ENCODE assay signal across 11 cellular contexts in genomic region chr3:194675081-194675640, GRCh38. TPM values are rescaled to one million over a fixed set of nuclear protein-coding genes. Genes with fewer than 3 reads are reported as not detected.
DNase-seq lines count a peak whose midpoint lies in the region; ATAC-seq, FAIRE-seq and TF ChIP-seq lines count a peak whose summit lies in the region.
"Had no signal": no experiment of that assay in that cellular context is flagged by ENCODE, and none has a peak within 500 bp of the region (broad histone marks: within the 10 kb centered on the region; RNA-seq: fewer than 3 reads in every experiment).

No MANE protein-coding gene starts in this region.

- TF ChIP-seq CTCF in MM.1S (IDR thresholded peaks at IDR 0.05; ENCODE audit: low read length) (no peak), D721Med (IDR thresholded peaks at IDR 0.05; ENCODE audit: insufficient read depth, missing control alignments) (no peak)

- ATAC-seq in esophagus mucosa, result no peak

- H4K20me1 ChIP-seq in GM23248 (ENCODE audit: insufficient read depth) (no peaks in the 10 kb centered on the region), MM.1S (ENCODE audit: insufficient read depth, low read length) (no peaks in the 10 kb centered on the region)

- peaks cover 23% of the 10 kb centered on the region for H3K4me1 ChIP-seq in GM23248 (ENCODE audit: insufficient read depth)
- peaks cover 14% of the 10 kb centered on the region for H3K4me1 ChIP-seq in MM.1S (ENCODE audit: low read length)

- peaks cover 19% of the 10 kb centered on the region for H3K79me2 ChIP-seq in GM23248 (ENCODE audit: insufficient read depth)
- H3K79me2 ChIP-seq in MM.1S (ENCODE audit: low read length), result peaks cover 19% of the 10 kb centered on the region

- FAIRE-seq in D721Med (lab: Jason Lieb, UNC), result no peak

- H3K9me2 ChIP-seq in GM23248 (ENCODE audit: insufficient read depth) (no peaks in the 10 kb centered on the region), MM.1S (replicated peaks; ENCODE audit: insufficient read depth, low read length) (no peaks in the 10 kb centered on the region)

- H3K27me3 ChIP-seq in GM23248 (replicated peaks; ENCODE audit: insufficient read depth), result no peaks in the 10 kb centered on the region
- H3K27me3 ChIP-seq in MM.1S (replicated peaks; ENCODE audit: insufficient read depth, low read length), result no peaks in the 10 kb centered on the region; the same call in 1 of the 2 replicates

- peaks cover 25% of the 10 kb centered on the region for H3F3A ChIP-seq in GM23248 (ENCODE audit: insufficient read depth)
- H3F3A ChIP-seq in MM.1S (ENCODE audit: insufficient read depth, low read length), result no peaks in the 10 kb centered on the region

- peak overlapping the region; percentile 56 for H3K4me3 ChIP-seq in GM23248
- no peak overlapping the region for H3K4me3 ChIP-seq in MM.1S (ENCODE audit: low read length)

- peak overlapping the region; percentile 58 for H3K9ac ChIP-seq in GM23248
- H3K9ac ChIP-seq in MM.1S (ENCODE audit: low read length), result no peak overlapping the region

- H2AFZ ChIP-seq in GM23248, result peak overlapping the region; percentile 88
- no peak overlapping the region for H2AFZ ChIP-seq in MM.1S (ENCODE audit: low read length)

- peak overlapping the region; percentile 53 for H3K4me2 ChIP-seq in GM23248 (ENCODE audit: unreplicated experiment)
- H3K4me2 ChIP-seq in MM.1S (ENCODE audit: low read depth, low read length), result no peak overlapping the region

- peak; percentile 61 for DNase-seq in GM23248
- peak; percentile 50 to 69 for DNase-seq in activated CD4-positive, alpha-beta T cell treated with anti-CD3 and anti-CD28 coated beads, Interleukin-2, amount 50 U/mL, for 24 hours (ENCODE audit: low read depth in 1 of 2, low spot score in 1 of 2)
- peak in 43 of 61 donors; percentile 9 to 86 (median 42) for DNase-seq in caudate nucleus (lab: John Stamatoyannopoulos, UW)
- peak; percentile 52 to 68 for DNase-seq in stimulated activated CD4-positive, alpha-beta T cell treated with anti-CD3 and anti-CD28 coated beads, Interleukin-2, amount 100 ng/mL, for 48 hours
- no peak for DNase-seq in occipital lobe (lab: John Stamatoyannopoulos, UW)
- DNase-seq in MM.1S, result no peak
- DNase-seq in D721Med (ENCODE audit: insufficient read length, low spot score), result no peak
- DNase-seq: Caco-2, NCI-H345, SHP77 treated with DMSO at 0.1 percent for 48 hours had no signal

- 14 to 16% methylated on average over 12 of the region's 12 CpGs for WGBS in GM23248 (ENCODE audit: low coverage in 1 of 2, low lambda C conversion rate in 2 of 2, missing lambda C conversion rate in 2 of 2), 2 experiments

- in situ Hi-C loops in GM23248 (cut with MboI), result no loop called here

- H3K27ac ChIP-seq in GM23248 (peak overlapping the region; percentile 57), caudate nucleus (ENCODE audit: low read depth, low read length) (peak overlapping the region; percentile 55), MM.1S (ENCODE audit: low read length) (no peak overlapping the region)

- H3K36me3 ChIP-seq in GM23248 (ENCODE audit: low read depth), result no peaks in the 10 kb centered on the region
- H3K36me3 ChIP-seq in MM.1S (replicated peaks; ENCODE audit: insufficient read depth, low read length), result no peaks in the 10 kb centered on the region

- H3K9me3 ChIP-seq in GM23248 (ENCODE audit: low read depth) (no peaks in the 10 kb centered on the region), MM.1S (replicated peaks; ENCODE audit: insufficient read depth, low read length) (no peaks in the 10 kb centered on the region)
- H3K9me3 ChIP-seq: Caco-2 had no signal

RNA-seq across cellular contexts. Expression of gene LSG1, which starts 3.2 kb away (rescaled TPM):
- total RNA-seq in GM23248 (2014; rRNA removed; shearing (Covaris generic)), result 27.2 and 36.5 TPM in 2 replicates
- polyA plus RNA-seq in GM23248 (2016; fragmentation: Nextera tagmentation; extraction: Ambion mirVana), result 26.9 and 31.1 TPM in 2 replicates
- total RNA-seq in esophagus mucosa (21.6 TPM), occipital lobe (42.4 TPM)

RNA-seq across cellular contexts. Expression of gene FAM43A, which starts 10.5 kb away (rescaled TPM):
- 19.0 and 23.0 TPM in 2 replicates for total RNA-seq in GM23248 (2014; rRNA removed; shearing (Covaris generic))
- polyA plus RNA-seq in GM23248 (2016; fragmentation: Nextera tagmentation; extraction: Ambion mirVana), result 8.0 and 8.8 TPM in 2 replicates
- total RNA-seq in esophagus mucosa (23.4 TPM), occipital lobe (5.3 TPM)

RNA-seq across cellular contexts. Expression of gene TMEM44, which starts 41.9 kb away (rescaled TPM):
- 14.6 and 26.3 TPM in 2 replicates for total RNA-seq in GM23248 (2014; rRNA removed; shearing (Covaris generic))
- polyA plus RNA-seq in GM23248 (2016; fragmentation: Nextera tagmentation; extraction: Ambion mirVana), result 13.1 and 14.3 TPM in 2 replicates
- 7.9 TPM for total RNA-seq in esophagus mucosa
- total RNA-seq in occipital lobe, result 20.6 TPM

Comparison
In these comparisons a context has a peak if more than half of its experiments do, and no peak if none do; other contexts are left out.
1. DNase-seq: peak in GM23248 (single experiment), activated CD4-positive, alpha-beta T cell treated with anti-CD3 and anti-CD28 coated beads, Interleukin-2, amount 50 U/mL, for 24 hours (2 of 2), caudate nucleus (43 of 61) and stimulated activated CD4-positive, alpha-beta T cell treated with anti-CD3 and anti-CD28 coated beads, Interleukin-2, amount 100 ng/mL, for 48 hours (2 of 2); none in occipital lobe (single experiment), MM.1S (single experiment) and D721Med (single experiment).